In genomic region chr7:286278-286677, GRCh38 we compare ENCODE assay signal across 24 cellular contexts. TPM values are rescaled to one million over a fixed set of nuclear protein-coding genes. Genes with fewer than 3 reads are reported as not detected.
DNase-seq lines count a peak whose midpoint lies in the region; ATAC-seq and TF ChIP-seq lines count a peak whose summit lies in the region.
"Had no signal": no experiment of that assay in that cellular context is flagged by ENCODE, and none has a peak within 500 bp of the region (broad histone marks: within the 10 kb centered on the region; RNA-seq: fewer than 3 reads in every experiment).

No MANE protein-coding gene starts in this region.

- DNase-seq in Caco-2 (peak in 1 of 2 experiments; percentile 23), WERI-Rb-1 (peak; percentile 3), spleen (peak; percentile 34), HT-29 (ENCODE audit: low spot score) (no peak), NCI-H446 treated with DMSO at 0.1 percent for 48 hours (lab: John Stamatoyannopoulos, UW) (no peak)
- DNase-seq: CD8-positive, alpha-beta memory T cell; DMS53; GF-D8; HFFc6; KG1; NCI-H1092 treated with DMSO at 0.1 percent for 48 hours; NCI-H1436 treated with DMSO at 0.1 percent for 48 hours; NCI-H1930; NCI-H2227 treated with DMSO at 0.1 percent for 48 hours; NCI-H510A treated with DMSO at 0.1 percent for 48 hours; NCI-H774; NK-92 treated with Interleukin-12 subunit alpha and Interleukin-12 subunit beta, amount 100 ng/mL, for 24 hours had no signal

- POLR2A ChIA-PET in Caco-2 (lab: Charles Lee), result no interaction called here

- H3K27me3 ChIP-seq in Caco-2 (replicated peaks; ENCODE audit: control insufficient read depth, insufficient read depth, low read length) (no peaks in the 10 kb centered on the region), WERI-Rb-1 (ENCODE audit: insufficient read depth, low read depth, severe bottlenecking) (peaks cover 27% of the 10 kb centered on the region), mucosa of rectum (ENCODE audit: control insufficient read depth in 2 of 2, insufficient read depth in 2 of 2, low read length in 2 of 2) (peaks cover 3 to 9% of the 10 kb centered on the region in 2 donors), spleen (replicated peaks in 1 of 7) (peaks cover 8 to 81% (median 30%) of the 10 kb centered on the region in 7 donors)

- CTCF ChIA-PET in Caco-2 (lab: Charles Lee), result no interaction called here

- no peak for ATAC-seq in GM19328 (IDR thresholded peaks at IDR 0.05; ENCODE audit: unreplicated experiment)
- ATAC-seq: Panc1, SK-N-SH treated with all-trans-retinoic acid at 6 μM for 48 hours had no signal

- intact Hi-C loops in Caco-2 (cut with micrococcal nuclease; ENCODE audit: unreplicated experiment), result no loop called here
- intact Hi-C loops in spleen (cut with DNase I; ENCODE audit: low total_unique reads), result no loop called here

- H3K36me3 ChIP-seq in Caco-2 (ENCODE audit: control insufficient read depth, insufficient read depth, low read length) (no peaks in the 10 kb centered on the region), WERI-Rb-1 (no peaks in the 10 kb centered on the region), mucosa of rectum (ENCODE audit: control insufficient read depth in 2 of 2, insufficient read depth in 2 of 2, low read length in 2 of 2) (no peaks in the 10 kb centered on the region), spleen (no peaks in the 10 kb centered on the region)

- H3K4me3 Mint-ChIP-seq in Caco-2 (ENCODE audit: unreplicated experiment), result no peak overlapping the region
- H3K4me3 Mint-ChIP-seq: CD8-positive, alpha-beta memory T cell; HFFc6 had no signal

- no peak for TF ChIP-seq POLR2A in spleen (IDR thresholded peaks at IDR 0.05)

- H3K4me1 Mint-ChIP-seq in Caco-2 (ENCODE audit: low read depth, unreplicated experiment), result peaks cover 26% of the 10 kb centered on the region
- H3K4me1 Mint-ChIP-seq: CD8-positive, alpha-beta memory T cell had no signal

- 84 to 94% (median 89%) methylated on average over 17 of the region's 17 CpGs for WGBS in spleen, 5 donors

- H3K9ac ChIP-seq in mucosa of rectum (ENCODE audit: low read depth in 1 of 2, low read length in 2 of 2), result peak overlapping the region; percentile 41 to 69

- TF ChIP-seq CTCF in Caco-2 (IDR thresholded peaks at IDR 0.05; ENCODE audit: insufficient read depth in 1 of 2, low read depth in 1 of 2, low read length in 1 of 2, severe bottlenecking in 1 of 2, unreplicated experiment in 1 of 2) (no peak), WERI-Rb-1 (IDR thresholded peaks at IDR 0.05; ENCODE audit: low read depth, low read length) (no peak), spleen (IDR thresholded peaks at IDR 0.05 in 8 of 11, conservative IDR thresholded peaks at IDR 0.05 in 3 of 11) (no peak)

- H3K9me3 Mint-ChIP-seq in Caco-2 (ENCODE audit: unreplicated experiment), result no peaks in the 10 kb centered on the region
- H3K9me3 Mint-ChIP-seq: CD8-positive, alpha-beta memory T cell; HFFc6 had no signal

- H3K27ac ChIP-seq in WERI-Rb-1 (no peak overlapping the region), mucosa of rectum (ENCODE audit: low read depth in 2 of 2, low read length in 2 of 2) (peak overlapping the region; percentile 93 to 94), spleen (no peak overlapping the region)
- H3K27ac ChIP-seq: C4-2B had no signal

- no peaks in the 10 kb centered on the region; the same call in 1 of the 2 replicates for H3K9me3 ChIP-seq in Caco-2
- peaks cover 10% of the 10 kb centered on the region for H3K9me3 ChIP-seq in WERI-Rb-1 (ENCODE audit: severe bottlenecking)
- no peaks in the 10 kb centered on the region for H3K9me3 ChIP-seq in mucosa of rectum (ENCODE audit: control insufficient read depth in 2 of 2, low read length in 2 of 2)
- peaks cover 0 to 4% (median 0%) of the 10 kb centered on the region in 8 donors for H3K9me3 ChIP-seq in spleen

- H3K4me1 ChIP-seq in Caco-2, result peaks cover 16% of the 10 kb centered on the region
- peaks cover 13 to 23% of the 10 kb centered on the region in 2 donors for H3K4me1 ChIP-seq in mucosa of rectum (ENCODE audit: control insufficient read depth in 2 of 2, insufficient read depth in 2 of 2, low read length in 2 of 2)
- H3K4me1 ChIP-seq in spleen, result peaks cover 0 to 18% (median 4%) of the 10 kb centered on the region in 6 donors

- no peaks in the 10 kb centered on the region for H3K36me3 Mint-ChIP-seq in Caco-2 (ENCODE audit: insufficient read depth, unreplicated experiment)
- H3K36me3 Mint-ChIP-seq: CD8-positive, alpha-beta memory T cell had no signal

- BruUV-seq in Caco-2 (replicated peaks; lab: Mats Ljungman, UMichigan), result no TSS peak

- no peaks in the 10 kb centered on the region for H3K27me3 Mint-ChIP-seq in Caco-2 (ENCODE audit: insufficient read depth, unreplicated experiment)

- no peak overlapping the region for H3K4me3 ChIP-seq in Caco-2 (ENCODE audit: low read depth, low read length)
- H3K4me3 ChIP-seq in WERI-Rb-1 (ENCODE audit: low read depth, low read length), result no peak overlapping the region
- H3K4me3 ChIP-seq in mucosa of rectum (ENCODE audit: low read length in 2 of 2), result peak overlapping the region in 1 of 2 donors; percentile 41
- H3K4me3 ChIP-seq in spleen, result no peak overlapping the region

- peak overlapping the region; percentile 82 for H3K27ac Mint-ChIP-seq in Caco-2 (ENCODE audit: unreplicated experiment)
- H3K27ac Mint-ChIP-seq: CD8-positive, alpha-beta memory T cell; HFFc6 had no signal

RNA-seq across cellular contexts. Expression of gene FOXL3, which starts 3.7 kb away (rescaled TPM):
- total RNA-seq in Caco-2 (2022), result not detected in 2 replicates
- total RNA-seq in spleen, result not detected
- polyA plus RNA-seq in spleen, result not detected
- total RNA-seq in HT-29 (2014; rRNA removed; shearing (Covaris generic)), result not detected in 2 replicates
- total RNA-seq: CD8-positive, alpha-beta memory T cell; H7; HFFc6; HT1080 had no signal
- polyA plus RNA-seq: CD8-positive, alpha-beta memory T cell had no signal

Comparison
In these comparisons a context has a peak if more than half of its experiments do, and no peak if none do; other contexts are left out.
1. DNase-seq: peak in WERI-Rb-1 (single experiment) and spleen (single experiment); none in HT-29 (single experiment) and NCI-H446 treated with DMSO at 0.1 percent for 48 hours (single experiment).
2. H3K27ac ChIP-seq: peak in mucosa of rectum (2 of 2); none in WERI-Rb-1 (single experiment) and spleen (0 of 8).